ENCODE assay signal across 14 cellular contexts in genomic region chr13:83876546-83876945, GRCh38.
DNase-seq lines count a peak whose midpoint lies in the region; ATAC-seq, FAIRE-seq and TF ChIP-seq lines count a peak whose summit lies in the region.
"Had no signal": no experiment of that assay in that cellular context is flagged by ENCODE, and none has a peak within 500 bp of the region (broad histone marks: within the 10 kb centered on the region; RNA-seq: fewer than 3 reads in every experiment).

No MANE protein-coding gene starts in this region.

- CTCF ChIA-PET in GM10248 (lab: Yijun Ruan, JAX), result no interaction called here

- peak; percentile 81 for ATAC-seq in GM19328 (IDR thresholded peaks at IDR 0.05; ENCODE audit: unreplicated experiment)
- ATAC-seq in HG02610 (IDR thresholded peaks at IDR 0.05; ENCODE audit: unreplicated experiment), result peak; percentile 97
- peak; percentile 78 for ATAC-seq in HG03354 (IDR thresholded peaks at IDR 0.05; ENCODE audit: poor library complexity, severe bottlenecking, unreplicated experiment)
- ATAC-seq: foreskin keratinocyte had no signal

- POLR2A ChIA-PET in GM10248 (lab: Yijun Ruan, JAX), result no interaction called here

- DNase-seq in GM10248 (ENCODE audit: extremely low spot score) (peak; percentile 20), NCI-H2227 treated with DMSO at 0.1 percent for 48 hours (lab: John Stamatoyannopoulos, UW) (no peak), ecto neural progenitor cell (ENCODE audit: low spot score) (no peak), iPS-NIHi7 (ENCODE audit: extremely low spot score) (no peak), RCC 7860 (ENCODE audit: low spot score) (no peak)
- DNase-seq: activated CD8-positive, alpha-beta memory T cell treated with anti-CD3 and anti-CD28 coated beads, Interleukin-2, amount 50 U/mL, for 4 hours; anterior cingulate cortex; foreskin keratinocyte; NCI-H345; trophoblast cell had no signal

- no peak for FAIRE-seq in RCC 7860 (lab: Jason Lieb, UNC)
- FAIRE-seq: GM12892 had no signal

- TF ChIP-seq CTCF in GM10248 (IDR thresholded peaks at IDR 0.05; ENCODE audit: control extremely low read depth, extremely low read depth, low read depth, missing control alignments), result no peak
